ENCODE assay signal across 8 cellular contexts in genomic region chr2:148643998-148644884, GRCh38. TPM values are rescaled to one million over a fixed set of nuclear protein-coding genes. Genes with fewer than 3 reads are reported as not detected.
DNase-seq lines count a peak whose midpoint lies in the region; ATAC-seq and TF ChIP-seq lines count a peak whose summit lies in the region.

A gene with protein sequence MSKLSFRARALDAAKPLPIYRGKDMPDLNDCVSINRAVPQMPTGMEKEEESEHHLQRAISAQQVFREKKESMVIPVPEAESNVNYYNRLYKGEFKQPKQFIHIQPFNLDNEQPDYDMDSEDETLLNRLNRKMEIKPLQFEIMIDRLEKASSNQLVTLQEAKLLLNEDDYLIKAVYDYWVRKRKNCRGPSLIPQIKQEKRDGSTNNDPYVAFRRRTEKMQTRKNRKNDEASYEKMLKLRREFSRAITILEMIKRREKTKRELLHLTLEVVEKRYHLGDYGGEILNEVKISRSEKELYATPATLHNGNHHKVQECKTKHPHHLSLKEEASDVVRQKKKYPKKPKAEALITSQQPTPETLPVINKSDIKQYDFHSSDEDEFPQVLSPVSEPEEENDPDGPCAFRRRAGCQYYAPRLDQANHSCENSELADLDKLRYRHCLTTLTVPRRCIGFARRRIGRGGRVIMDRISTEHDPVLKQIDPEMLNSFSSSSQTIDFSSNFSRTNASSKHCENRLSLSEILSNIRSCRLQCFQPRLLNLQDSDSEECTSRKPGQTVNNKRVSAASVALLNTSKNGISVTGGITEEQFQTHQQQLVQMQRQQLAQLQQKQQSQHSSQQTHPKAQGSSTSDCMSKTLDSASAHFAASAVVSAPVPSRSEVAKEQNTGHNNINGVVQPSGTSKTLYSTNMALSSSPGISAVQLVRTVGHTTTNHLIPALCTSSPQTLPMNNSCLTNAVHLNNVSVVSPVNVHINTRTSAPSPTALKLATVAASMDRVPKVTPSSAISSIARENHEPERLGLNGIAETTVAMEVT (plus strand): TSS chr2:148644751. CDS start chr2:148645018, 267 bp downstream.

- POLR2A ChIA-PET in A673 (lab: Charles Lee; ENCODE audit: low non-redundant PET): interaction anchor here (0.5 kb wide), 1 partner anchor 29 kb away, joined by 3 read pairs; no protein-coding TSS in a partner anchor

- no peak for TF ChIP-seq CTCF in A673 (conservative IDR thresholded peaks at IDR 0.05; ENCODE audit: low read depth, low read length)

- CTCF ChIA-PET in A673 (lab: Charles Lee): interaction anchor here (0.5 kb wide), 1 partner anchor 94 kb away, joined by 5 read pairs; no protein-coding TSS in a partner anchor

- intact Hi-C loops in A673 (cut with micrococcal nuclease; ENCODE audit: unreplicated experiment): no loop called here

- no peaks in the 10 kb centered on the region for H3K27me3 ChIP-seq in A673 (replicated peaks; ENCODE audit: insufficient read depth, low read depth, low read length, poor library complexity)

- H3K27ac ChIP-seq in A673 (ENCODE audit: low read depth, low read length, poor library complexity, severe bottlenecking): peak within 1 kb of the TSS; percentile 91

- H3K4me1 ChIP-seq in A673 (ENCODE audit: insufficient read depth, low read length, poor library complexity, severe bottlenecking): peaks cover 5% of the 10 kb centered on the region

- H3K36me3 ChIP-seq in A673 (ENCODE audit: insufficient read depth, low read length, poor library complexity, severe bottlenecking): no peaks in the 10 kb centered on the region

- peak; percentile 32 for ATAC-seq in GM18861 (IDR thresholded peaks at IDR 0.05; ENCODE audit: unreplicated experiment)
- peak; percentile 43 for ATAC-seq in HG03103 (IDR thresholded peaks at IDR 0.05; ENCODE audit: low read depth, unreplicated experiment)

- peak within 1 kb of the TSS; percentile 80 for H3K4me3 ChIP-seq in A673 (ENCODE audit: low read depth, low read length, poor library complexity, severe bottlenecking)

- no TSS peak for BruUV-seq in A673 (replicated peaks; lab: Mats Ljungman, UMichigan)

- H3K9me3 ChIP-seq in A673 (ENCODE audit: low read depth, low read length, poor library complexity, severe bottlenecking): no peaks in the 10 kb centered on the region

- peak; percentile 87 for DNase-seq in A673 (ENCODE audit: low spot score)
- DNase-seq in NCI-H2227 treated with DMSO at 0.1 percent for 48 hours (lab: John Stamatoyannopoulos, UW): peak; percentile 86
- peak; percentile 73 for DNase-seq in activated CD4-positive, CD25-positive, alpha-beta regulatory T cell treated with anti-CD3 and anti-CD28 coated beads, Interleukin-2, amount 50 U/mL, for 16 hours (ENCODE audit: low read depth, low spot score)
- DNase-seq in central memory CD4-positive, alpha-beta T cell: peak; percentile 88
- peak; percentile 81 for DNase-seq in iris pigment epithelial cell (ENCODE audit: low read depth)
- peak; percentile 84 for DNase-seq in stimulated activated CD4-positive, alpha-beta T cell treated with anti-CD3 and anti-CD28 coated beads, Interleukin-12 subunit alpha, Interleukin-12 subunit beta, amount 100 ng/mL, for 4 hours

RNA-seq across cellular contexts. Expression of the gene that starts here (rescaled TPM):
- 29.7 and 32.4 TPM in 2 replicates for total RNA-seq in A673 (2021)

Comparison
In these comparisons a context has a peak if more than half of its experiments do, and no peak if none do; other contexts are left out.
1. Peak in every context shown above with its lines: DNase-seq, ATAC-seq, H3K4me3 ChIP-seq and H3K27ac ChIP-seq.